Comparison of ENCODE assay signal across 19 cellular contexts in the genomic region with DNA sequence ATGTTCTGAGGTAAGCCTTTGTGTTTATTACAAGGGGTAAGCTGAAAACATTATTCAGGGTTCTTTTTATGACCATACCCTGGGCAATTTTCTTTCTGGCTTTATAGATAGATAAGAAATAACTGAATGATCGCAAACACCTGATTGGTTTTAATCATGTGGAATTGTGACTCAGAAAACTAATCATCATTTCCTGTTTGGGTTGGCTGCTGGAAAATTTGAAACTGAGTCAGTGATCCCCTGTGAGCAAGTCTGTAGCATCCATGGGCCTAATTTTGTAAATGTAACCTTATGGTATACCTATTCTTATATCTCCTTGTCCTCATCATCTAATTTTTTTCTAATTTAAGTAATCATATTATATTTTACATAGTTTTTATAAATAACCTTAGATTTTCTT. TPM values are rescaled to one million over a fixed set of nuclear protein-coding genes. Genes with fewer than 3 reads are reported as not detected.
"Had no signal": no experiment of that assay in that cellular context is flagged by ENCODE, and none has a peak within 500 bp of the region (broad histone marks: within the 10 kb centered on the region; RNA-seq: fewer than 3 reads in every experiment).

No MANE protein-coding gene starts in this region.

- H3K36me3 ChIP-seq: prostate gland, tibial nerve had no signal

- H3K27ac ChIP-seq: body of pancreas, prostate gland, skin epidermis, tibial nerve had no signal

- DNase-seq: activated CD4-positive, alpha-beta memory T cell treated with anti-CD3 and anti-CD28 coated beads, Interleukin-2, amount 10 ng/mL, durations not matched to agents 7 days and 5 days; activated CD4-positive, CD25-positive, alpha-beta regulatory T cell treated with anti-CD3 and anti-CD28 coated beads, Interleukin-2, amount 50 U/mL, for 72 hours; activated effector memory CD4-positive, alpha-beta T cell treated with anti-CD3 and anti-CD28 coated beads, Interleukin-2, amount 50 U/mL, for 16 hours; activated T-cell treated with anti-CD3 and anti-CD28 coated beads, Interleukin-2, amount 50 U/mL, for 24 hours; body of pancreas; erythroblast; glutamatergic neuron; hypothalamus; left ventricle myocardium superior; right cardiac atrium; stimulated activated CD4-positive, alpha-beta T cell treated with anti-CD3 and anti-CD28 coated beads, Interleukin-4, amount 100 ng/mL, for 4 hours; stimulated activated CD8-positive, alpha-beta memory T cell treated with anti-CD3 and anti-CD28 coated beads, Interleukin-4, amount 100 ng/mL, for 48 hours; stimulated activated naive CD4-positive, alpha-beta T cell treated with Interleukin-2 at 50 U/mL for 16 hours; substantia nigra; T-helper 9 cell had no signal

- H3K4me3 ChIP-seq: body of pancreas, prostate gland, skin epidermis, tibial nerve had no signal

- H3K4me1 ChIP-seq: body of pancreas, prostate gland, tibial nerve had no signal

- ATAC-seq: body of pancreas, left ventricle myocardium superior, right cardiac atrium had no signal

- H3K27me3 ChIP-seq: body of pancreas, tibial nerve had no signal

- H3K9me3 ChIP-seq: body of pancreas, prostate gland, tibial nerve had no signal

RNA-seq across cellular contexts. Expression of gene CCDC68, which starts 34.3 kb away (rescaled TPM):
- total RNA-seq: activated naive CD4-positive, alpha-beta T cell treated with anti-CD3 and anti-CD28 coated beads, Interleukin-2, amount 50 U/mL, for 72 hours had no signal
